ENCODE assay signal across 10 cellular contexts in genomic region chr22:24601217-24602104, GRCh38. TPM values are rescaled to one million over a fixed set of nuclear protein-coding genes. Genes with fewer than 3 reads are reported as not detected.
DNase-seq lines count a peak whose midpoint lies in the region; ATAC-seq and TF ChIP-seq lines count a peak whose summit lies in the region.
"Had no signal": no experiment of that assay in that cellular context is flagged by ENCODE, and none has a peak within 500 bp of the region (broad histone marks: within the 10 kb centered on the region; RNA-seq: fewer than 3 reads in every experiment).

No MANE protein-coding gene starts in this region.

- H3K36me3 ChIP-seq in upper lobe of left lung, result no peaks in the 10 kb centered on the region
- H3K36me3 ChIP-seq: HAP-1, vagina had no signal

- POLR2A ChIA-PET in activated CD4-positive, alpha-beta T cell treated with anti-CD3 and anti-CD28 coated beads, Interleukin-2, amount 10 ng/mL, durations not matched to agents 7 days and 5 days (lab: Charles Lee), result no interaction called here

- CTCF ChIA-PET in activated CD4-positive, alpha-beta T cell treated with anti-CD3 and anti-CD28 coated beads, Interleukin-2, amount 10 ng/mL, durations not matched to agents 7 days and 5 days (lab: Charles Lee), result no interaction called here

- no peaks in the 10 kb centered on the region for H3K27me3 ChIP-seq in upper lobe of left lung
- H3K27me3 ChIP-seq: vagina had no signal

- TF ChIP-seq EP300 in upper lobe of left lung (IDR thresholded peaks at IDR 0.05), result no peak

- H3K27ac Mint-ChIP-seq in activated CD4-positive, alpha-beta T cell treated with anti-CD3 and anti-CD28 coated beads, Interleukin-2, amount 10 ng/mL, durations not matched to agents 7 days and 5 days, result peak overlapping the region; percentile 72
- H3K27ac Mint-ChIP-seq in immature natural killer cell, result peak overlapping the region in 4 of 6 donors; percentile 32 to 83 (median 56)

- H3K9me3 ChIP-seq in upper lobe of left lung, result no peaks in the 10 kb centered on the region
- H3K9me3 ChIP-seq: HAP-1, vagina had no signal

- no peak overlapping the region for H3K4me3 ChIP-seq in upper lobe of left lung
- H3K4me3 ChIP-seq: HAP-1, vagina had no signal

- 81 to 88% methylated on average over 5 to 7 of the region's 12 CpGs for WGBS in upper lobe of left lung, 2 donors

- peak; percentile 3 to 77 for ATAC-seq in upper lobe of left lung (ENCODE audit: low FRiP score in 2 of 2)
- ATAC-seq in HG03571 (IDR thresholded peaks at IDR 0.05; ENCODE audit: unreplicated experiment), result no peak

- H3K4me3 Mint-ChIP-seq in activated CD4-positive, alpha-beta T cell treated with anti-CD3 and anti-CD28 coated beads, Interleukin-2, amount 10 ng/mL, durations not matched to agents 7 days and 5 days, result no peak overlapping the region
- H3K4me3 Mint-ChIP-seq in immature natural killer cell, result peak overlapping the region in 4 of 5 donors; percentile 18 to 42 (median 38)

- H3K4me1 ChIP-seq in upper lobe of left lung, result peaks cover 9 to 26% (median 20%) of the 10 kb centered on the region in 4 donors

- no peaks in the 10 kb centered on the region for H3K36me3 Mint-ChIP-seq in activated CD4-positive, alpha-beta T cell treated with anti-CD3 and anti-CD28 coated beads, Interleukin-2, amount 10 ng/mL, durations not matched to agents 7 days and 5 days (ENCODE audit: low read depth)
- no peaks in the 10 kb centered on the region for H3K36me3 Mint-ChIP-seq in immature natural killer cell

- H3K27ac ChIP-seq in upper lobe of left lung, result peak overlapping the region; percentile 40 to 70 (median 58)
- H3K27ac ChIP-seq: vagina had no signal

- peaks cover 46% of the 10 kb centered on the region for H3K4me1 Mint-ChIP-seq in activated CD4-positive, alpha-beta T cell treated with anti-CD3 and anti-CD28 coated beads, Interleukin-2, amount 10 ng/mL, durations not matched to agents 7 days and 5 days
- H3K4me1 Mint-ChIP-seq in immature natural killer cell, result peaks cover 44% of the 10 kb centered on the region in 2 donors

- peak; percentile 29 for DNase-seq in activated CD4-positive, alpha-beta T cell treated with anti-CD3 and anti-CD28 coated beads, Interleukin-2, amount 10 ng/mL, durations not matched to agents 7 days and 5 days
- DNase-seq in activated CD4-positive, alpha-beta T cell treated with anti-CD3 and anti-CD28 coated beads for 4 hours, result no peak
- DNase-seq in RPMI8226 (peak; percentile 87), immature natural killer cell (peak; percentile 30 to 44 (median 35)), upper lobe of left lung (peak; percentile 87 to 92), NCI-H128 (lab: John Stamatoyannopoulos, UW; ENCODE audit: unreplicated experiment) (no peak), ureter (ENCODE audit: low spot score) (no peak)

- no peak for TF ChIP-seq POLR2A in upper lobe of left lung (IDR thresholded peaks at IDR 0.05)

- H3K27me3 Mint-ChIP-seq in activated CD4-positive, alpha-beta T cell treated with anti-CD3 and anti-CD28 coated beads, Interleukin-2, amount 10 ng/mL, durations not matched to agents 7 days and 5 days, result no peaks in the 10 kb centered on the region
- peaks cover 0 to 3% (median 1%) of the 10 kb centered on the region in 3 donors for H3K27me3 Mint-ChIP-seq in immature natural killer cell (ENCODE audit: low read depth in 3 of 3)

- no peaks in the 10 kb centered on the region for H3K9me3 Mint-ChIP-seq in activated CD4-positive, alpha-beta T cell treated with anti-CD3 and anti-CD28 coated beads, Interleukin-2, amount 10 ng/mL, durations not matched to agents 7 days and 5 days
- no peaks in the 10 kb centered on the region for H3K9me3 Mint-ChIP-seq in immature natural killer cell

- TF ChIP-seq CTCF in upper lobe of left lung (IDR thresholded peaks at IDR 0.05), result no peak

RNA-seq across cellular contexts. Expression of gene GGT1, which starts 1.5 kb away (rescaled TPM):
- 10 to 100 TPM; 44.6 to 48.1 TPM for total RNA-seq in activated CD4-positive, alpha-beta T cell treated with anti-CD3 and anti-CD28 coated beads, Interleukin-2, amount 10 ng/mL, durations not matched to agents 7 days and 5 days
- polyA plus RNA-seq in immature natural killer cell, result 1 to 10 TPM in 2 of 3 donors, not detected in 1; 1.2 to 4.8 TPM
- total RNA-seq in upper lobe of left lung, result 100 to 1,000 TPM in 4 of 6 donors, 10 to 100 TPM in 2; 57.4 to 220 (median 117) TPM
- total RNA-seq in ureter, result 8.2 TPM

RNA-seq across cellular contexts. Expression of gene LRRC75B, which starts 8.6 kb away (rescaled TPM):
- 1 to 10 TPM in 1 of 2 experiments, under 1 TPM in 1; 0.64 to 1.0 TPM for total RNA-seq in activated CD4-positive, alpha-beta T cell treated with anti-CD3 and anti-CD28 coated beads, Interleukin-2, amount 10 ng/mL, durations not matched to agents 7 days and 5 days
- polyA plus RNA-seq in immature natural killer cell, result 1 to 10 TPM; 2.1 to 2.9 (median 2.7) TPM
- total RNA-seq in upper lobe of left lung (10 to 100 TPM in 4 of 6 donors, 1 to 10 TPM in 2; 9.7 to 50.3 (median 13.2) TPM), ureter (7.8 TPM)

RNA-seq across cellular contexts. Expression of gene SNRPD3, which starts 45.7 kb away (rescaled TPM):
- 100 to 1,000 TPM; 120 to 139 TPM for total RNA-seq in activated CD4-positive, alpha-beta T cell treated with anti-CD3 and anti-CD28 coated beads, Interleukin-2, amount 10 ng/mL, durations not matched to agents 7 days and 5 days
- 100 to 1,000 TPM in 2 of 3 donors, 10 to 100 TPM in 1; 56.6 to 116 (median 113) TPM for polyA plus RNA-seq in immature natural killer cell
- 100 to 1,000 TPM in 1 of 6 donors, 10 to 100 TPM in 5; 66.8 to 119 (median 84.8) TPM for total RNA-seq in upper lobe of left lung
- total RNA-seq in ureter, result 88.7 TPM

RNA-seq across cellular contexts. Expression of gene GUCD1, which starts 46.5 kb away (rescaled TPM):
- total RNA-seq in activated CD4-positive, alpha-beta T cell treated with anti-CD3 and anti-CD28 coated beads, Interleukin-2, amount 10 ng/mL, durations not matched to agents 7 days and 5 days, result 100 to 1,000 TPM; 123 to 137 TPM
- 10 to 100 TPM; 41.1 to 65.1 (median 64.1) TPM for polyA plus RNA-seq in immature natural killer cell
- total RNA-seq in upper lobe of left lung (100 to 1,000 TPM in 5 of 6 donors, 10 to 100 TPM in 1; 77.5 to 231 (median 160) TPM), ureter (79.0 TPM)

Comparison
In these comparisons a context has a peak if more than half of its experiments do, and no peak if none do; other contexts are left out.
1. DNase-seq: peak in activated CD4-positive, alpha-beta T cell treated with anti-CD3 and anti-CD28 coated beads, Interleukin-2, amount 10 ng/mL, durations not matched to agents 7 days and 5 days (single experiment), RPMI8226 (single experiment), immature natural killer cell (3 of 3) and upper lobe of left lung (2 of 2); none in activated CD4-positive, alpha-beta T cell treated with anti-CD3 and anti-CD28 coated beads for 4 hours (0 of 2), NCI-H128 (single experiment) and ureter (single experiment).